In genomic region chr9:128905964-128906363, GRCh38 we compare ENCODE assay signal across 26 cellular contexts. TPM values are rescaled to one million over a fixed set of nuclear protein-coding genes. Genes with fewer than 3 reads are reported as not detected.
DNase-seq lines count a peak whose midpoint lies in the region; ATAC-seq and TF ChIP-seq lines count a peak whose summit lies in the region.
"Had no signal": no experiment of that assay in that cellular context is flagged by ENCODE, and none has a peak within 500 bp of the region (broad histone marks: within the 10 kb centered on the region; RNA-seq: fewer than 3 reads in every experiment).

No MANE protein-coding gene starts in this region.

- H3K27me3 ChIP-seq in left ventricle myocardium inferior (ENCODE audit: low read depth), result no peaks in the 10 kb centered on the region
- H3K27me3 ChIP-seq in RWPE2 (ENCODE audit: insufficient read depth, poor library complexity, severe bottlenecking), result no peaks in the 10 kb centered on the region
- H3K27me3 ChIP-seq in thoracic aorta (replicated peaks; ENCODE audit: insufficient read depth), result no peaks in the 10 kb centered on the region
- no peaks in the 10 kb centered on the region for H3K27me3 ChIP-seq in GM23248 (replicated peaks; ENCODE audit: insufficient read depth)
- H3K27me3 ChIP-seq: BLaER1, cardiac muscle cell, colonic mucosa, heart left ventricle had no signal

- H3K4me3 ChIP-seq in left ventricle myocardium inferior (no peak overlapping the region), RWPE2 (ENCODE audit: severe bottlenecking) (no peak overlapping the region), thoracic aorta (no peak overlapping the region), GM23248 (no peak overlapping the region)
- H3K4me3 ChIP-seq: BLaER1, cardiac muscle cell, colonic mucosa, heart left ventricle, lung, psoas muscle had no signal

- CTCF ChIA-PET in Calu3 (lab: Charles Lee), result interaction anchor here (0.7 kb wide), 1 partner anchor 41 kb away, joined by 3 read pairs; no protein-coding TSS in a partner anchor

- ATAC-seq in Right ventricle myocardium superior (ENCODE audit: poor library complexity), result no peak
- no peak for ATAC-seq in RWPE2 (ENCODE audit: low read depth)
- ATAC-seq in thoracic aorta (ENCODE audit: insufficient number of reproducible peaks, low FRiP score, low read depth), result no peak
- ATAC-seq: heart left ventricle; stimulated activated naive CD8-positive, alpha-beta T cell treated with anti-CD3 and anti-CD28 coated beads, Interleukin-15, amount 100 ng/mL, for 72 hours had no signal

- H3K4me1 ChIP-seq in left ventricle myocardium inferior (peaks cover 73% of the 10 kb centered on the region), RWPE2 (ENCODE audit: insufficient read depth, poor library complexity, severe bottlenecking) (peaks cover 35% of the 10 kb centered on the region), thoracic aorta (ENCODE audit: control insufficient read depth in 1 of 2, low read depth in 2 of 2) (peaks cover 41 to 67% of the 10 kb centered on the region in 2 donors), GM23248 (ENCODE audit: insufficient read depth) (peaks cover 16% of the 10 kb centered on the region)

- TF ChIP-seq CTCF in left ventricle myocardium inferior (IDR thresholded peaks at IDR 0.05; ENCODE audit: borderline replicate concordance) (no peak), RWPE2 (IDR thresholded peaks at IDR 0.05; ENCODE audit: poor library complexity, severe bottlenecking) (no peak), thoracic aorta (IDR thresholded peaks at IDR 0.05) (no peak), Calu3 (IDR thresholded peaks at IDR 0.05; ENCODE audit: unreplicated experiment) (no peak)

- no peak overlapping the region for H3K9ac ChIP-seq in GM23248
- H3K9ac ChIP-seq: BLaER1 had no signal

- no peak overlapping the region for H3K4me2 ChIP-seq in GM23248 (ENCODE audit: unreplicated experiment)
- H3K4me2 ChIP-seq: BLaER1 had no signal

- H3K27ac ChIP-seq in left ventricle myocardium inferior (replicated peaks) (peak overlapping the region; percentile 48), RWPE2 (ENCODE audit: poor library complexity, severe bottlenecking) (peak overlapping the region; percentile 91), epithelial cell of prostate (peak overlapping the region; percentile 98), thoracic aorta (peak overlapping the region; percentile 63 to 87), GM23248 (no peak overlapping the region)
- H3K27ac ChIP-seq: BLaER1, colonic mucosa, psoas muscle had no signal

- H4K20me1 ChIP-seq in GM23248 (ENCODE audit: insufficient read depth), result no peaks in the 10 kb centered on the region

- no peaks in the 10 kb centered on the region for H3K9me2 ChIP-seq in GM23248 (ENCODE audit: insufficient read depth)

- in situ Hi-C loops in GM23248 (cut with MboI), result no loop called here

- peaks cover 8% of the 10 kb centered on the region; the same call in 1 of the 2 replicates for H3F3A ChIP-seq in GM23248 (ENCODE audit: insufficient read depth)

- H3K9me3 Mint-ChIP-seq in Calu3 (ENCODE audit: low read depth, unreplicated experiment), result no peaks in the 10 kb centered on the region
- H3K9me3 Mint-ChIP-seq: activated naive CD4-positive, alpha-beta T cell treated with anti-CD3 and anti-CD28 coated beads for 36 hours; activated T-helper 1 cell treated with anti-CD3 and anti-CD28 coated beads, Interleukin-12 subunit alpha, Interleukin-12 subunit beta, Interleukin-2, Interleukin-4 antibody, amounts not matched to agents 30 ng/mL and 10 ng/mL and 1 ng/mL, durations not matched to agents 14 hours and 24 hours and 36 hours; stimulated activated naive CD8-positive, alpha-beta T cell treated with anti-CD3 and anti-CD28 coated beads, Interleukin-15, amount 100 ng/mL, for 72 hours had no signal

- no peak for DNase-seq in left ventricle myocardium inferior
- DNase-seq in Right ventricle myocardium superior, result no peak
- DNase-seq in RWPE2 (ENCODE audit: low spot score), result no peak
- no peak for DNase-seq in epithelial cell of prostate (ENCODE audit: low read depth, low spot score)
- no peak for DNase-seq in thoracic aorta (ENCODE audit: low spot score)
- DNase-seq in anterior cingulate cortex (lab: John Stamatoyannopoulos, UW), result no peak
- DNase-seq in Calu3, result no peak
- DNase-seq in GM23248, result no peak
- DNase-seq: activated naive CD4-positive, alpha-beta T cell treated with anti-CD3 and anti-CD28 coated beads for 36 hours; amniotic stem cell; colonic mucosa; effector CD8-positive, alpha-beta T cell; heart left ventricle; kidney glomerular epithelial cell; NCI-H1436; NCI-H2081 treated with DMSO at 0.1 percent for 48 hours; NCI-H345; NCI-H748 treated with DMSO at 0.1 percent for 48 hours; psoas muscle; stimulated activated CD4-positive, alpha-beta T cell treated with anti-CD3 and anti-CD28 coated beads, Interleukin-15, amount 100 ng/mL, for 24 hours; stimulated activated naive CD8-positive, alpha-beta T cell treated with anti-CD3 and anti-CD28 coated beads, Interleukin-15, amount 100 ng/mL, for 72 hours; trophoblast cell had no signal

- H3K36me3 ChIP-seq in left ventricle myocardium inferior (peaks cover 39% of the 10 kb centered on the region), RWPE2 (ENCODE audit: low read depth) (peaks cover 70% of the 10 kb centered on the region), thoracic aorta (peaks cover 39% of the 10 kb centered on the region), GM23248 (ENCODE audit: low read depth) (peaks cover 10% of the 10 kb centered on the region; the same call in 1 of the 2 replicates)

- peaks cover 9% of the 10 kb centered on the region for H3K4me1 Mint-ChIP-seq in Calu3 (ENCODE audit: low read depth, unreplicated experiment)

- 88 to 89% methylated on average over 6 to 7 of the region's 7 CpGs for WGBS in GM23248 (ENCODE audit: low coverage in 1 of 2, low lambda C conversion rate in 2 of 2, missing lambda C conversion rate in 2 of 2), 2 experiments

- H3K36me3 Mint-ChIP-seq in Calu3 (ENCODE audit: insufficient read depth, unreplicated experiment), result peaks cover 12% of the 10 kb centered on the region

- BruUV-seq in Calu3 (replicated peaks; lab: Mats Ljungman, UMichigan), result no TSS peak

- no peak overlapping the region for H2AFZ ChIP-seq in GM23248

- intact Hi-C loops in left ventricle myocardium inferior (cut with micrococcal nuclease), result no loop called here
- intact Hi-C loops in Right ventricle myocardium superior (cut with DNase I), result no loop called here
- intact Hi-C loops in Calu3 (cut with micrococcal nuclease; ENCODE audit: unreplicated experiment), result no loop called here

- H3K79me2 ChIP-seq in GM23248 (ENCODE audit: insufficient read depth), result peaks cover 72% of the 10 kb centered on the region

- no peaks in the 10 kb centered on the region for H3K27me3 Mint-ChIP-seq in Calu3 (ENCODE audit: unreplicated experiment)
- H3K27me3 Mint-ChIP-seq: stimulated activated naive CD8-positive, alpha-beta T cell treated with anti-CD3 and anti-CD28 coated beads, Interleukin-15, amount 100 ng/mL, for 72 hours had no signal

- H3K27ac Mint-ChIP-seq in Calu3 (ENCODE audit: unreplicated experiment), result no peak overlapping the region
- H3K27ac Mint-ChIP-seq: activated naive CD4-positive, alpha-beta T cell treated with anti-CD3 and anti-CD28 coated beads for 36 hours; stimulated activated naive CD8-positive, alpha-beta T cell treated with anti-CD3 and anti-CD28 coated beads, Interleukin-15, amount 100 ng/mL, for 72 hours had no signal

- H3K9me3 ChIP-seq in left ventricle myocardium inferior (replicated peaks) (no peaks in the 10 kb centered on the region), RWPE2 (ENCODE audit: severe bottlenecking) (no peaks in the 10 kb centered on the region), thoracic aorta (no peaks in the 10 kb centered on the region), GM23248 (ENCODE audit: low read depth) (no peaks in the 10 kb centered on the region)
- H3K9me3 ChIP-seq: BLaER1, colonic mucosa, heart left ventricle, psoas muscle had no signal

- H3K4me3 Mint-ChIP-seq in Calu3 (ENCODE audit: low read depth, unreplicated experiment), result no peak overlapping the region
- H3K4me3 Mint-ChIP-seq: activated naive CD4-positive, alpha-beta T cell treated with anti-CD3 and anti-CD28 coated beads for 36 hours; activated T-helper 1 cell treated with anti-CD3 and anti-CD28 coated beads, Interleukin-12 subunit alpha, Interleukin-12 subunit beta, Interleukin-2, Interleukin-4 antibody, amounts not matched to agents 30 ng/mL and 10 ng/mL and 1 ng/mL, durations not matched to agents 14 hours and 24 hours and 36 hours; stimulated activated naive CD8-positive, alpha-beta T cell treated with anti-CD3 and anti-CD28 coated beads, Interleukin-15, amount 100 ng/mL, for 72 hours had no signal

RNA-seq across cellular contexts. Expression of gene PHYHD1, which starts 14.8 kb away (rescaled TPM):
- total RNA-seq in left ventricle myocardium inferior (20.3 TPM), Right ventricle myocardium superior (28.7 TPM), thoracic aorta (10 to 100 TPM; 21.1 to 36.3 TPM), Calu3 (2022) (0.66 TPM in 1 of 2 replicates, not detected in the other)
- 4.4 and 4.7 TPM in 2 replicates for total RNA-seq in GM23248 (2014; rRNA removed; shearing (Covaris generic))
- polyA plus RNA-seq in GM23248 (2016; fragmentation: Nextera tagmentation; extraction: Ambion mirVana), result 7.4 and 8.6 TPM in 2 replicates

RNA-seq across cellular contexts. Expression of gene LRRC8A, which starts 24.0 kb away (rescaled TPM):
- total RNA-seq in left ventricle myocardium inferior (19.8 TPM), Right ventricle myocardium superior (20.2 TPM), thoracic aorta (100 to 1,000 TPM; 125 to 161 TPM), Calu3 (2022) (28.7 and 29.9 TPM in 2 replicates)
- total RNA-seq in GM23248 (2014; rRNA removed; shearing (Covaris generic)), result 35.2 and 37.9 TPM in 2 replicates
- 35.6 and 36.5 TPM in 2 replicates for polyA plus RNA-seq in GM23248 (2016; fragmentation: Nextera tagmentation; extraction: Ambion mirVana)

RNA-seq across cellular contexts. Expression of gene KYAT1, which starts 24.2 kb away (rescaled TPM):
- total RNA-seq in left ventricle myocardium inferior, result 12.1 TPM
- total RNA-seq in Right ventricle myocardium superior, result 12.6 TPM
- total RNA-seq in thoracic aorta, result 10 to 100 TPM in 1 of 2 donors, 1 to 10 TPM in 1; 5.4 to 14.2 TPM
- 3.7 and 4.1 TPM in 2 replicates for total RNA-seq in Calu3 (2022)
- 5.1 and 5.8 TPM in 2 replicates for total RNA-seq in GM23248 (2014; rRNA removed; shearing (Covaris generic))
- 4.4 and 5.5 TPM in 2 replicates for polyA plus RNA-seq in GM23248 (2016; fragmentation: Nextera tagmentation; extraction: Ambion mirVana)

RNA-seq across cellular contexts. Expression of gene DOLK, which starts 41.4 kb away (rescaled TPM):
- total RNA-seq in left ventricle myocardium inferior, result 8.4 TPM
- total RNA-seq in Right ventricle myocardium superior, result 6.4 TPM
- total RNA-seq in thoracic aorta, result 10 to 100 TPM; 10.6 to 17.6 TPM
- 14.6 and 14.7 TPM in 2 replicates for total RNA-seq in Calu3 (2022)
- 31.1 and 36.1 TPM in 2 replicates for total RNA-seq in GM23248 (2014; rRNA removed; shearing (Covaris generic))
- polyA plus RNA-seq in GM23248 (2016; fragmentation: Nextera tagmentation; extraction: Ambion mirVana), result 29.6 and 31.7 TPM in 2 replicates

RNA-seq across cellular contexts. Expression of gene NUP188, which starts 41.5 kb away (rescaled TPM):
- 15.9 TPM for total RNA-seq in left ventricle myocardium inferior
- total RNA-seq in Right ventricle myocardium superior, result 21.0 TPM
- 100 to 1,000 TPM in 1 of 2 donors, 10 to 100 TPM in 1; 75.7 to 106 TPM for total RNA-seq in thoracic aorta
- 34.3 and 49.6 TPM in 2 replicates for total RNA-seq in Calu3 (2022)
- 45.9 and 57.0 TPM in 2 replicates for total RNA-seq in GM23248 (2014; rRNA removed; shearing (Covaris generic))
- 24.9 and 25.7 TPM in 2 replicates for polyA plus RNA-seq in GM23248 (2016; fragmentation: Nextera tagmentation; extraction: Ambion mirVana)
